ENCODE assay signal across 8 cellular contexts in genomic region chr15:33242669-33243191, GRCh38. TPM values are rescaled to one million over a fixed set of nuclear protein-coding genes. Genes with fewer than 3 reads are reported as not detected.
A peak's percentile ranks its signal among the peaks of the same experiment; 100 is the strongest.
DNase-seq lines count a peak whose midpoint lies in the region; ATAC-seq and TF ChIP-seq lines count a peak whose summit lies in the region.

No MANE protein-coding gene starts in this region.

- DNase-seq in BE2C (no peak), kidney epithelial cell (ENCODE audit: low read depth) (peak; percentile 73), NCI-H1105 (lab: John Stamatoyannopoulos, UW) (no peak), DMS114 treated with DMSO at 0.1 percent for 48 hours (lab: John Stamatoyannopoulos, UW; ENCODE audit: unreplicated experiment) (no peak)
- DNase-seq in activated CD8-positive, alpha-beta memory T cell treated with anti-CD3 and anti-CD28 coated beads, Interleukin-2, amount 50 U/mL, for 4 hours = no peak

- no peaks in the 10 kb centered on the region for H3K27me3 ChIP-seq in BE2C
- H3K27me3 ChIP-seq in kidney epithelial cell (ENCODE audit: control insufficient read depth, insufficient read depth, low read length) = no peaks in the 10 kb centered on the region

- no peaks in the 10 kb centered on the region; the same call in 1 of the 2 replicates for H3K4me1 ChIP-seq in BE2C
- H3K4me1 ChIP-seq in HEK293 (ENCODE audit: control insufficient read depth, insufficient read depth, low read length) = peaks cover 6% of the 10 kb centered on the region; the same call in 1 of the 2 replicates

- H3K36me3 ChIP-seq in BE2C = no peaks in the 10 kb centered on the region
- H3K36me3 ChIP-seq in HEK293 (ENCODE audit: control insufficient read depth in 2 of 2, insufficient read depth in 1 of 2, low read length in 2 of 2) = no peaks in the 10 kb centered on the region
- no peaks in the 10 kb centered on the region for H3K36me3 ChIP-seq in kidney epithelial cell (ENCODE audit: control insufficient read depth, insufficient read depth, low read length)

- no peak for ATAC-seq in GM21717 (IDR thresholded peaks at IDR 0.05; ENCODE audit: unreplicated experiment)

- H3K9me3 ChIP-seq in BE2C = no peaks in the 10 kb centered on the region
- H3K9me3 ChIP-seq in HEK293 (ENCODE audit: control insufficient read depth, insufficient read depth, low read depth, low read length) = no peaks in the 10 kb centered on the region

- no peak overlapping the region for H3K4me3 ChIP-seq in BE2C (ENCODE audit: low read depth, low read length)
- no peak overlapping the region for H3K4me3 ChIP-seq in HEK293 (ENCODE audit: low read depth, low read length)
- H3K4me3 ChIP-seq in kidney epithelial cell (ENCODE audit: low read depth, low read length) = no peak overlapping the region

- POLR2A ChIA-PET in HEK293 (lab: Yijun Ruan, JAX) = no interaction called here

- CTCF ChIA-PET in HEK293 (lab: Yijun Ruan, JAX) = interaction anchor here (0.6 to 1.1 kb wide), 4 partner anchors 36 to 458 kb away, joined by 3 to 5 read pairs (median 4); no protein-coding TSS in a partner anchor

- TF ChIP-seq CTCF in BE2C (IDR thresholded peaks at IDR 0.05; ENCODE audit: low read depth, low read length) = peak; percentile 62
- TF ChIP-seq CTCF in HEK293 (tag by site-specific recombination; IDR thresholded peaks at IDR 0.05) = peak; percentile 25; the same call in 1 of the 2 replicates
- TF ChIP-seq CTCF in VCaP (conservative IDR thresholded peaks at IDR 0.05) = peak; percentile 62
- peak; percentile 61 for TF ChIP-seq CTCF in kidney epithelial cell (IDR thresholded peaks at IDR 0.05; ENCODE audit: insufficient read depth, low read length, poor library complexity, severe bottlenecking)

- H3K27ac ChIP-seq in HEK293 (ENCODE audit: extremely low read depth, low read depth, low read length) (no peak overlapping the region), VCaP (no peak overlapping the region)

TF ChIP-seq in HEK293, 187 proteins besides CTCF, POLR2A, EP300 and RAD21:
- no peak for TF ChIP-seq OSR2 (tag by site-specific recombination; IDR thresholded peaks at IDR 0.05)
- no peak for TF ChIP-seq ZNF214 (tag by site-specific recombination; IDR thresholded peaks at IDR 0.05; ENCODE audit: borderline replicate concordance)
- peak; percentile 42 for TF ChIP-seq ZNF654 (tag by site-specific recombination; IDR thresholded peaks at IDR 0.05; ENCODE audit: low read depth)
- no peak for TF ChIP-seq EGR2 (tag by site-specific recombination; IDR thresholded peaks at IDR 0.05; ENCODE audit: low read depth)
- TF ChIP-seq ZNF280C (tag by site-specific recombination; IDR thresholded peaks at IDR 0.05) = no peak
- no peak for TF ChIP-seq KLF1 (tag by site-specific recombination; IDR thresholded peaks at IDR 0.05)
- TF ChIP-seq ZNF423 (tag by site-specific recombination; IDR thresholded peaks at IDR 0.05) = no peak

RNA-seq across cellular contexts. Expression of gene FMN1, which starts 48.2 kb away (rescaled TPM):
- 0.63 TPM for polyA plus RNA-seq in BE2C (2012; ENCODE audit: insufficient read depth, insufficient read length, low read depth)
- total RNA-seq in kidney epithelial cell = 3.9 and 4.5 TPM in 2 replicates
